In the genomic region with DNA sequence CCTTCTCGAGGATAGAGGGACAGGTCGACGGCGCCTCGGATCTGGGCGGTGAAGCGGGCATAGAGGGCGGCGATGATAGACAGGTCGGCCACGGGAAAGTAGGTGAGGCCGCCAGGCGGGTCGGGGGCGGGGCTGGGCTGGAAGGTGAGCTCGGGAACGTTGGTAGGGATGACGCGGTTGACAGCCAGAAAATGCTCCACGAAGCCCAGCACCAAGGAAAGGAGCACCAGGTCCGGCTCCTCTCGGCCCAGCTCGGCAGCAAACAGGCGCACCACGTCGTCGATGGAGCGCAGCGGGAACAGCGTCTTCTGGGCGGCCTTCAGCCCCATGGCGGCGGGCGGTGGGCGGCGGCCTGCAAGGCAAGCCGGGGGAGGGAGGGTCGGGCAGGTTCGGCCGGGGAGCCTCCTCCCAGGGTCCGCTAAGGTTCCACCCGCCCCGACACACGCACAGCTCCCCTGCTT, we compare ENCODE assay signal across 8 cellular contexts. TPM values are rescaled to one million over a fixed set of nuclear protein-coding genes. Genes with fewer than 3 reads are reported as not detected.
DNase-seq lines count a peak whose midpoint lies in the region; ATAC-seq and TF ChIP-seq lines count a peak whose summit lies in the region.

No MANE protein-coding gene starts in this region.

- CTCF ChIA-PET in CD8-positive, alpha-beta memory T cell (lab: Charles Lee) = interaction anchor here (1.1 to 1.6 kb wide), 6 partner anchors 10 to 62 kb away, joined by 3 to 4 read pairs (median 3); no protein-coding TSS in a partner anchor
- CTCF ChIA-PET in activated CD8-positive, alpha-beta T cell treated with anti-CD3 and anti-CD28 coated beads, Interleukin-2, amount 10 ng/mL, durations not matched to agents 7 days and 5 days (lab: Charles Lee) = interaction anchor here (0.6 to 2.1 kb wide), 5 partner anchors 22 to 198 kb away, joined by 3 to 8 read pairs (median 3); a partner anchor contains a TSS

- H3K27ac ChIP-seq in CD8-positive, alpha-beta memory T cell (ENCODE audit: low read depth, low read length) = peak overlapping the region; percentile 78
- H3K27ac ChIP-seq in gastroesophageal sphincter = peak overlapping the region; percentile 6 to 85 (median 80)
- H3K27ac ChIP-seq in ovary = peak overlapping the region in 1 of 2 donors; percentile 41

- no peak for TF ChIP-seq POLR2A in gastroesophageal sphincter (IDR thresholded peaks at IDR 0.05)
- TF ChIP-seq POLR2A in ovary (IDR thresholded peaks at IDR 0.05) = no peak

- intact Hi-C loops in ovary (cut with DNase I) = no loop called here
- intact Hi-C loops in posterior cingulate gyrus (cut with DNase I) = no loop called here

- no peak for TF ChIP-seq EP300 in gastroesophageal sphincter (IDR thresholded peaks at IDR 0.05)
- TF ChIP-seq EP300 in ovary (IDR thresholded peaks at IDR 0.05) = no peak

- 0 to 2% methylated on average over 2 to 9 of the region's 44 CpGs for WGBS in gastroesophageal sphincter (ENCODE audit: low coverage in 1 of 2), 2 donors
- 3% methylated on average over 34 to 44 of the region's 44 CpGs for WGBS in ovary, 3 donors

- H3K4me3 ChIP-seq in CD8-positive, alpha-beta memory T cell (ENCODE audit: low read length) = peak overlapping the region; percentile 83
- H3K4me3 ChIP-seq in gastroesophageal sphincter = peak overlapping the region; percentile 67 to 68
- peak overlapping the region; percentile 88 for H3K4me3 ChIP-seq in ovary

- peaks cover 15% of the 10 kb centered on the region for H3K4me1 ChIP-seq in CD8-positive, alpha-beta memory T cell (ENCODE audit: insufficient read depth, low read length)
- H3K4me1 ChIP-seq in gastroesophageal sphincter (peaks cover 0 to 31% (median 10%) of the 10 kb centered on the region in 3 donors), ovary (ENCODE audit: insufficient read depth) (peaks cover 5% of the 10 kb centered on the region)

- peaks cover 13% of the 10 kb centered on the region for H3K36me3 ChIP-seq in CD8-positive, alpha-beta memory T cell (ENCODE audit: insufficient read depth, low read length)
- H3K36me3 ChIP-seq in gastroesophageal sphincter (peaks cover 0 to 35% of the 10 kb centered on the region in 2 donors), ovary (no peaks in the 10 kb centered on the region)

- H3K36me3 Mint-ChIP-seq in CD8-positive, alpha-beta memory T cell = peaks cover 0 to 45% (median 0%) of the 10 kb centered on the region in 3 donors
- H3K36me3 Mint-ChIP-seq in activated CD8-positive, alpha-beta T cell treated with anti-CD3 and anti-CD28 coated beads, Interleukin-2, amount 10 ng/mL, durations not matched to agents 7 days and 5 days (ENCODE audit: low read depth) = peaks cover 25% of the 10 kb centered on the region

- peak overlapping the region; percentile 89 to 97 (median 94) for H3K27ac Mint-ChIP-seq in CD8-positive, alpha-beta memory T cell
- H3K27ac Mint-ChIP-seq in activated CD8-positive, alpha-beta T cell treated with anti-CD3 and anti-CD28 coated beads, Interleukin-2, amount 10 ng/mL, durations not matched to agents 7 days and 5 days = peak overlapping the region; percentile 88

- peak; percentile 3 for ATAC-seq in HG03280 (IDR thresholded peaks at IDR 0.05; ENCODE audit: unreplicated experiment)
- ATAC-seq in activated CD8-positive, alpha-beta T cell treated with anti-CD3 and anti-CD28 coated beads, Interleukin-2, amount 10 ng/mL, durations not matched to agents 7 days and 5 days = peak; percentile 25
- no peak for ATAC-seq in gastroesophageal sphincter

- H3K9me3 Mint-ChIP-seq in CD8-positive, alpha-beta memory T cell = no peaks in the 10 kb centered on the region
- H3K9me3 Mint-ChIP-seq in activated CD8-positive, alpha-beta T cell treated with anti-CD3 and anti-CD28 coated beads, Interleukin-2, amount 10 ng/mL, durations not matched to agents 7 days and 5 days (ENCODE audit: insufficient read depth) = no peaks in the 10 kb centered on the region

- H3K4me3 Mint-ChIP-seq in CD8-positive, alpha-beta memory T cell = peak overlapping the region; percentile 85 to 96 (median 94)
- peak overlapping the region; percentile 98 for H3K4me3 Mint-ChIP-seq in activated CD8-positive, alpha-beta T cell treated with anti-CD3 and anti-CD28 coated beads, Interleukin-2, amount 10 ng/mL, durations not matched to agents 7 days and 5 days

- DNase-seq in CD8-positive, alpha-beta memory T cell = peak in 1 of 5 donors; percentile 9
- DNase-seq in activated CD8-positive, alpha-beta T cell treated with anti-CD3 and anti-CD28 coated beads, Interleukin-2, amount 10 ng/mL, durations not matched to agents 7 days and 5 days = peak; percentile 28
- DNase-seq in ovary (no peak), posterior cingulate gyrus (no peak), NOMO-1 treated with dmso at 0.1 percent for 144 hours (lab: John Stamatoyannopoulos, UW; ENCODE audit: unreplicated experiment) (no peak), OCI-M2 (lab: John Stamatoyannopoulos, UW; ENCODE audit: unreplicated experiment) (no peak)

- TF ChIP-seq CTCF in gastroesophageal sphincter (IDR thresholded peaks at IDR 0.05) = no peak
- no peak for TF ChIP-seq CTCF in ovary (IDR thresholded peaks at IDR 0.05)

- H3K4me1 Mint-ChIP-seq in CD8-positive, alpha-beta memory T cell = peaks cover 23 to 33% (median 30%) of the 10 kb centered on the region in 3 donors
- peaks cover 31% of the 10 kb centered on the region for H3K4me1 Mint-ChIP-seq in activated CD8-positive, alpha-beta T cell treated with anti-CD3 and anti-CD28 coated beads, Interleukin-2, amount 10 ng/mL, durations not matched to agents 7 days and 5 days (ENCODE audit: low read depth)

- H3K27me3 Mint-ChIP-seq in CD8-positive, alpha-beta memory T cell = peaks cover 0 to 3% of the 10 kb centered on the region in 2 donors
- H3K27me3 Mint-ChIP-seq in activated CD8-positive, alpha-beta T cell treated with anti-CD3 and anti-CD28 coated beads, Interleukin-2, amount 10 ng/mL, durations not matched to agents 7 days and 5 days (ENCODE audit: low read depth) = no peaks in the 10 kb centered on the region

- no peaks in the 10 kb centered on the region for H3K9me3 ChIP-seq in CD8-positive, alpha-beta memory T cell (ENCODE audit: low read length)
- H3K9me3 ChIP-seq in gastroesophageal sphincter (no peaks in the 10 kb centered on the region), ovary (no peaks in the 10 kb centered on the region)

- POLR2A ChIA-PET in CD8-positive, alpha-beta memory T cell (lab: Charles Lee) = interaction anchor here (0.6 to 3.2 kb wide), 5 partner anchors 31 to 123 kb away, joined by 3 to 43 read pairs (median 7); a partner anchor contains a TSS
- POLR2A ChIA-PET in activated CD8-positive, alpha-beta T cell treated with anti-CD3 and anti-CD28 coated beads, Interleukin-2, amount 10 ng/mL, durations not matched to agents 7 days and 5 days (lab: Charles Lee) = interaction anchor here (2.0 kb wide), 1 partner anchor 65 kb away, joined by 6 read pairs; a partner anchor contains a TSS

- no peaks in the 10 kb centered on the region for H3K27me3 ChIP-seq in CD8-positive, alpha-beta memory T cell (ENCODE audit: insufficient read depth, low read length, poor library complexity, severe bottlenecking)
- no peaks in the 10 kb centered on the region for H3K27me3 ChIP-seq in gastroesophageal sphincter
- H3K27me3 ChIP-seq in ovary = no peaks in the 10 kb centered on the region

RNA-seq across cellular contexts. Expression of a gene that starts 0.5 kb away (rescaled TPM):
- 10 to 100 TPM; 45.8 to 47.7 TPM for total RNA-seq in CD8-positive, alpha-beta memory T cell
- 45.0 TPM for polyA plus RNA-seq in CD8-positive, alpha-beta memory T cell
- 10 to 100 TPM; 32.9 to 34.0 TPM for total RNA-seq in activated CD8-positive, alpha-beta T cell treated with anti-CD3 and anti-CD28 coated beads, Interleukin-2, amount 10 ng/mL, durations not matched to agents 7 days and 5 days
- 10 to 100 TPM in 2 of 4 donors, 1 to 10 TPM in 2; 7.1 to 20.9 (median 11.6) TPM for total RNA-seq in gastroesophageal sphincter
- 10 to 100 TPM; 17.5 to 28.6 (median 22.6) TPM for total RNA-seq in ovary
- polyA plus RNA-seq in ovary = 10 to 100 TPM; 14.4 to 20.4 TPM

RNA-seq across cellular contexts. Expression of a gene that starts 6.8 kb away (rescaled TPM):
- 10 to 100 TPM; 54.8 to 55.3 TPM for total RNA-seq in CD8-positive, alpha-beta memory T cell
- polyA plus RNA-seq in CD8-positive, alpha-beta memory T cell = 39.0 TPM
- total RNA-seq in activated CD8-positive, alpha-beta T cell treated with anti-CD3 and anti-CD28 coated beads, Interleukin-2, amount 10 ng/mL, durations not matched to agents 7 days and 5 days = 10 to 100 TPM; 84.2 to 90.2 TPM
- 10 to 100 TPM; 17.6 to 24.0 (median 19.6) TPM for total RNA-seq in gastroesophageal sphincter
- total RNA-seq in ovary = 10 to 100 TPM in 5 of 7 donors, 1 to 10 TPM in 2; 5.6 to 15.5 (median 13.0) TPM
- polyA plus RNA-seq in ovary = 1 to 10 TPM; 2.3 to 9.9 TPM

RNA-seq across cellular contexts. Expression of a gene that starts 31.5 kb away (rescaled TPM):
- 100 to 1,000 TPM; 403 to 423 TPM for total RNA-seq in CD8-positive, alpha-beta memory T cell
- 176 TPM for polyA plus RNA-seq in CD8-positive, alpha-beta memory T cell
- total RNA-seq in activated CD8-positive, alpha-beta T cell treated with anti-CD3 and anti-CD28 coated beads, Interleukin-2, amount 10 ng/mL, durations not matched to agents 7 days and 5 days = 100 to 1,000 TPM; 421 to 423 TPM
- total RNA-seq in gastroesophageal sphincter (100 to 1,000 TPM; 187 to 314 (median 253) TPM), ovary (100 to 1,000 TPM; 231 to 380 (median 306) TPM)
- 100 to 1,000 TPM; 131 to 388 TPM for polyA plus RNA-seq in ovary

RNA-seq across cellular contexts. Expression of a gene that starts 34.6 kb away (rescaled TPM):
- 1 to 10 TPM in 1 of 2 experiments, under 1 TPM in 1; 0.66 to 2.3 TPM for total RNA-seq in CD8-positive, alpha-beta memory T cell
- polyA plus RNA-seq in CD8-positive, alpha-beta memory T cell = 0.52 TPM
- 1 to 10 TPM in 1 of 2 experiments, under 1 TPM in 1; 0.61 to 1.2 TPM for total RNA-seq in activated CD8-positive, alpha-beta T cell treated with anti-CD3 and anti-CD28 coated beads, Interleukin-2, amount 10 ng/mL, durations not matched to agents 7 days and 5 days
- total RNA-seq in gastroesophageal sphincter (under 1 TPM; 0.08 to 0.94 (median 0.22) TPM), ovary (1 to 10 TPM; 2.6 to 9.5 (median 4.0) TPM)
- polyA plus RNA-seq in ovary = 1 to 10 TPM in 1 of 2 donors, under 1 TPM in 1; 0.35 to 1.9 TPM

RNA-seq across cellular contexts. Expression of a gene that starts 50.0 kb away (rescaled TPM):
- 1 to 10 TPM; 2.2 TPM for total RNA-seq in CD8-positive, alpha-beta memory T cell
- 0.15 TPM for polyA plus RNA-seq in CD8-positive, alpha-beta memory T cell
- 1 to 10 TPM; 2.9 to 4.7 TPM for total RNA-seq in activated CD8-positive, alpha-beta T cell treated with anti-CD3 and anti-CD28 coated beads, Interleukin-2, amount 10 ng/mL, durations not matched to agents 7 days and 5 days
- total RNA-seq in gastroesophageal sphincter (10 to 100 TPM; 10.5 to 55.2 (median 32.8) TPM), ovary (10 to 100 TPM in 1 of 7 donors, 1 to 10 TPM in 5, under 1 TPM in 1; 0.24 to 12.0 (median 3.1) TPM)
- 1 to 10 TPM; 1.9 to 6.7 TPM for polyA plus RNA-seq in ovary
